In the genomic region with DNA sequence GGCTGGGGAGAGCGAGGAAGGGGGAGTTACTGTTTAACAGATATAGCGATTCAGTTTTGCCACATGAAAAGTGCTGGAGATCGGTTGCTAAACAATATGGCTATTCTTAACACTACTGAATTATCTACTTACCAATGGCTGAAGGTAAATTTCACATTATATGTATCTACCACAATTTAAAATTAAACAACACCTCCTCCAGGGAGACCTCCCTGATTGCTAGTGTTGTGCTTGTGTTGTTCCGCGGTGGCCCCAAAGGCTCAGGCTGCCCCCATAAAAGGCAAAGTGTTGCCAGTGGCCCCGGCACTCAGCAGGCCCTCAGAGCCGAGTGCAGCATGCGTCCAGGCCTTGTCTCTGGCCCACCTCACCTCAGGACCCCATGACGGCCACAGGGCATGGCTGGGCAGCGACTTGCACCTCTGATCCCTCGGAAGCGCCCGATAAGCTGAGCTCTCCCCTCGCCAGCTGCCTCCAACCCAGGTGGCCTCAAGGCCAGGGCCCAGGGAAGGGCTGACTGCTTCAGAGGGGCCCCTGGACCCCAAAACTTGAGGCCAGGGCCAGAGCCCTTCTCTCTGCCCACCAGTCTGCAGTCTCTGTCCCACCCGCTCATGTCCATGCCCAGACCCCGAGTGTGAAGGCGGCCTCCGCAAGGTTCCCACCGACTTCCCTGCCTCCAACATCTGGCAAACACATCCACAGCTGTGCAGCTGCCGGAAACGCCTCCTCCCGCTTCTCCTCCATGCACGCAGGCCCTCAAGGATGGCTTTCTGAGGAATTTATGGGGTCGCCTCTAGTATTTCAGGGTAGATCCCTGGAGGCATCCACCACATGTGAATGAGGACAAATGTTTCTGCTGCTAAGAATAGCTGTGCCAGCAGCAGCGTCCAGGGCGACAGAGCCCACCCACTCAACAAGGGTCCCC, we compare ENCODE assay signal across 10 cellular contexts. TPM values are rescaled to one million over a fixed set of nuclear protein-coding genes. Genes with fewer than 3 reads are reported as not detected.
DNase-seq lines count a peak whose midpoint lies in the region; ATAC-seq and TF ChIP-seq lines count a peak whose summit lies in the region.
"Had no signal": no experiment of that assay in that cellular context is flagged by ENCODE, and none has a peak within 500 bp of the region (broad histone marks: within the 10 kb centered on the region; RNA-seq: fewer than 3 reads in every experiment).

No MANE protein-coding gene starts in this region.

- intact Hi-C loops in Right ventricle myocardium inferior (cut with DNase I): loop anchor here (5.0 kb wide), 2 partner anchors 50 to 175 kb away; no protein-coding TSS in a partner anchor
- intact Hi-C loops in cardiac septum (cut with DNase I): no loop called here

- no peak for DNase-seq in Right ventricle myocardium inferior (ENCODE audit: missing footprints)
- DNase-seq in cardiac septum (ENCODE audit: low spot score): no peak
- DNase-seq in fibroblast of mammary gland (ENCODE audit: low read depth): peak; percentile 70
- no peak for DNase-seq in neural crest cell (ENCODE audit: low read depth, low spot score)
- DNase-seq in GM20000 (ENCODE audit: low spot score): no peak
- DNase-seq in NCI-H1694 treated with DMSO at 0.1 percent for 48 hours (lab: John Stamatoyannopoulos, UW): no peak
- no peak for DNase-seq in NCI-H345 (lab: John Stamatoyannopoulos, UW)
- DNase-seq: activated T-cell treated with anti-CD3 and anti-CD28 coated beads for 4 hours, MM.1S had no signal

- H3K27ac Mint-ChIP-seq in neural crest cell (ENCODE audit: unreplicated experiment): no peak overlapping the region

- H3K9me3 Mint-ChIP-seq in neural crest cell: no peaks in the 10 kb centered on the region

- TF ChIP-seq CTCF in fibroblast of mammary gland (conservative IDR thresholded peaks at IDR 0.05; ENCODE audit: control insufficient read depth, insufficient read depth, low read depth, low read length): no peak
- no peak for TF ChIP-seq CTCF in neural crest cell (conservative IDR thresholded peaks at IDR 0.05)
- no peak for TF ChIP-seq CTCF in GM20000 (IDR thresholded peaks at IDR 0.05; ENCODE audit: extremely low read depth, missing control alignments)

- peaks cover 3% of the 10 kb centered on the region for H3K36me3 Mint-ChIP-seq in neural crest cell (ENCODE audit: low read depth)

- H3K4me3 Mint-ChIP-seq in neural crest cell: peak overlapping the region; percentile 48

- no peaks in the 10 kb centered on the region for H3K27me3 Mint-ChIP-seq in neural crest cell (ENCODE audit: low read depth)

- peaks cover 69% of the 10 kb centered on the region for H3K4me1 Mint-ChIP-seq in neural crest cell

- H3K4me3 ChIP-seq in fibroblast of mammary gland (ENCODE audit: control insufficient read depth, low read depth, low read length): no peak overlapping the region

- ATAC-seq in Right ventricle myocardium inferior: peak; percentile 11
- ATAC-seq in HG02938 (IDR thresholded peaks at IDR 0.05; ENCODE audit: unreplicated experiment): no peak

RNA-seq across cellular contexts. Expression of a gene that starts 60.0 kb away (rescaled TPM):
- total RNA-seq in Right ventricle myocardium inferior: 134 TPM
- total RNA-seq in cardiac septum: 159 TPM
- total RNA-seq in neural crest cell: 143 and 144 TPM in 2 replicates
